In the genomic region with DNA sequence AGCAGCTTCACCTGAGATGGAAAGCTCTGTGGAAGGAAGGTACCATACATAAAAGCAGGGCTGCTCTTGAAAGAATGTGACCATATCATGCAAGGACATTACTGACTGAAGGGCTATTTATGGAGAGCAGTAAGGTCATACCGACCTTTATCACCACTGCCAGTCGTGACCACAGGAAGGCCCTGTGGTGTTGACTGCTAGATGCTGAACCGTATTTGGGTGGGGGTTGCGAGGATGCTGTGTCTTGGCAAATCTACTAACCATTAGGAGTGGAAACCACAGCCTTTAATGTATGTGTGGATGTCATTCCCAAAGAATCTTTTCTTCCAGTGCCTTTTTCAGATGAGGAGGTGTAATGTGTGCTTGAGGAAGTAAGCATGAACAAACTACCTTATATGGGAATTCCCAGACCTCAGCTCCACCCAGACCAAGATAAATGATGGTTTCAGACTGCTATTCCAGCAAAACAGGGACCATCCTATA, we compare ENCODE assay signal across 8 cellular contexts.
A peak's percentile ranks its signal among the peaks of the same experiment; 100 is the strongest.
DNase-seq lines count a peak whose midpoint lies in the region; ATAC-seq and TF ChIP-seq lines count a peak whose summit lies in the region.

No MANE protein-coding gene starts in this region.

- peaks cover 44% of the 10 kb centered on the region for H3K4me1 Mint-ChIP-seq in Caco-2 (ENCODE audit: low read depth, unreplicated experiment)

- no TSS peak for BruUV-seq in Caco-2 (replicated peaks; lab: Mats Ljungman, UMichigan)

- CTCF ChIA-PET in Caco-2 (lab: Charles Lee): interaction anchor here (0.6 to 1.4 kb wide), 2 partner anchors 11 to 42 kb away, joined by 3 to 7 read pairs; no protein-coding TSS in a partner anchor

- peak overlapping the region; percentile 21 for H3K27ac Mint-ChIP-seq in Caco-2 (ENCODE audit: unreplicated experiment)

- H3K36me3 Mint-ChIP-seq in Caco-2 (ENCODE audit: insufficient read depth, unreplicated experiment): no peaks in the 10 kb centered on the region

- H3K79me2 ChIP-seq in KMS-11 (ENCODE audit: insufficient read depth, low read depth): no peaks in the 10 kb centered on the region

- intact Hi-C loops in Caco-2 (cut with micrococcal nuclease; ENCODE audit: unreplicated experiment): no loop called here
- intact Hi-C loops in lower lobe of right lung (cut with DNase I): no loop called here

- TF ChIP-seq CTCF in Caco-2 (IDR thresholded peaks at IDR 0.05; ENCODE audit: insufficient read depth in 1 of 2, low read depth in 1 of 2, low read length in 1 of 2, severe bottlenecking in 1 of 2, unreplicated experiment in 1 of 2): no peak
- TF ChIP-seq CTCF in KMS-11 (conservative IDR thresholded peaks at IDR 0.05; ENCODE audit: low read depth, low read length): no peak
- no peak for TF ChIP-seq CTCF in lower lobe of right lung (IDR thresholded peaks at IDR 0.05)

- H3K36me3 ChIP-seq in Caco-2 (ENCODE audit: control insufficient read depth, insufficient read depth, low read length) (no peaks in the 10 kb centered on the region), KMS-11 (ENCODE audit: insufficient read depth) (no peaks in the 10 kb centered on the region), lower lobe of right lung (no peaks in the 10 kb centered on the region)

- H3K9me3 ChIP-seq in Caco-2 (no peaks in the 10 kb centered on the region), lower lobe of right lung (no peaks in the 10 kb centered on the region)

- POLR2A ChIA-PET in Caco-2 (lab: Charles Lee): no interaction called here

- no peak for DNase-seq in Caco-2
- DNase-seq in astrocyte of the hippocampus (ENCODE audit: low read depth, low spot score): peak; percentile 97
- DNase-seq in lower lobe of right lung: no peak
- DNase-seq in NCI-H69 (lab: John Stamatoyannopoulos, UW): no peak
- DNase-seq in activated naive CD4-positive, alpha-beta T cell treated with anti-CD3 and anti-CD28 coated beads, Interleukin-2, amount 50 U/mL, for 16 hours: no peak
- DNase-seq in activated CD4-positive, alpha-beta T cell treated with anti-CD3 and anti-CD28 coated beads, Interleukin-2, amount 50 U/mL, for 1 hour: no peak

- H3K27me3 ChIP-seq in Caco-2 (replicated peaks; ENCODE audit: control insufficient read depth, insufficient read depth, low read length) (no peaks in the 10 kb centered on the region), KMS-11 (ENCODE audit: insufficient read depth, low read depth) (no peaks in the 10 kb centered on the region), lower lobe of right lung (ENCODE audit: low read depth) (no peaks in the 10 kb centered on the region)

- no peak overlapping the region for H3K4me3 Mint-ChIP-seq in Caco-2 (ENCODE audit: unreplicated experiment)

- H4K20me1 ChIP-seq in KMS-11 (ENCODE audit: insufficient read depth): no peaks in the 10 kb centered on the region

- peak overlapping the region; percentile 25; the same call in 1 of the 2 replicates for H3K27ac ChIP-seq in KMS-11
- peak overlapping the region; percentile 64 for H3K27ac ChIP-seq in lower lobe of right lung

- H2AFZ ChIP-seq in KMS-11 (ENCODE audit: low read depth): no peak overlapping the region

- ATAC-seq in GM21786 (IDR thresholded peaks at IDR 0.05; ENCODE audit: unreplicated experiment): peak; percentile 62
- peak; percentile 40 to 69 for ATAC-seq in lower lobe of right lung

- no peaks in the 10 kb centered on the region for H3K27me3 Mint-ChIP-seq in Caco-2 (ENCODE audit: insufficient read depth, unreplicated experiment)

- no peak overlapping the region for H3K4me3 ChIP-seq in Caco-2 (ENCODE audit: low read depth, low read length)
- H3K4me3 ChIP-seq in KMS-11 (IDR thresholded peaks at IDR 0.05; ENCODE audit: insufficient read depth, low read depth, low read length): no peak overlapping the region
- H3K4me3 ChIP-seq in lower lobe of right lung: no peak overlapping the region

- H3K4me1 ChIP-seq in Caco-2: peaks cover 34% of the 10 kb centered on the region
- peaks cover 41% of the 10 kb centered on the region for H3K4me1 ChIP-seq in KMS-11 (ENCODE audit: low read depth, poor library complexity, severe bottlenecking)
- H3K4me1 ChIP-seq in lower lobe of right lung: peaks cover 37% of the 10 kb centered on the region

- H3K9ac ChIP-seq in KMS-11: no peak overlapping the region

- H3K9me3 Mint-ChIP-seq in Caco-2 (ENCODE audit: unreplicated experiment): no peaks in the 10 kb centered on the region

- H3K4me2 ChIP-seq in KMS-11: peak overlapping the region; percentile 58
